In the genomic region with DNA sequence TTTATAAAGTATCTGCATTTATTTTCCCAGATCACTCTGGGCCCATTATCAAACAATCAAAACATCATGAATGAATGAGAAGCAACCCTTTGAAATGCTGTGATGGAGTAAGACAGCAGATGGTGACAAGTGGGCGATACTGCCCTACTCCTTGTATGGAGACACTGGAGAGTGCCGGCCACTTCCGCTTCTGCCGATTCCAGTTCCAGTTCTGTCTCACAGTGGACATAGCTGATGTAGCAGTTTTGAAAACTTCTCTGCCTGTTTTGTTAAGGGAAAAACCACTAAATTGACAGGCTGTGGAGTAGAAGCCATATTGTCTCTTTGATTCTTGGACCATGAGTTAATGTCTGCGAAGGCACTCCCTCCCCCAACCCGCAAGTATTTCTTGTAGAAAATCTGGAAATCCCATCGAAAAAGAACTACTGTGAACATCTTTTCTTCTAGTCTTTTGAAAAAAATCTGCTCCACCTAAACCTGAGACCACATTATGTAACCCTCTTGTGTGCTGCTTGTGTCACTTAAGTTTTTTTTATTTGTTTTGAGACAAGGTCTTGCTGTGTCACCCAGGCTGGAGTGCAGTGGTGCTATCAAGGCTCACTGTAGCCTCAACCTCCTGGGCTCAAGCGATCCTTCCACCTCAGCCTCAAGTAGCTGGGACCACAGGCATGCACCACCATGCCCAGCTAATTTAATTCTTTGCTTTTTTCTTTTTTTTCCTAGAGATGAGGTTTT, we compare ENCODE assay signal across 1 cellular context.
TF ChIP-seq lines count a peak whose summit lies in the region.

No MANE protein-coding gene starts in this region.

TF ChIP-seq in endothelial cell of umbilical vein, 7 proteins besides CTCF, POLR2A, EP300 and RAD21 (continued from another document):
- no peak for TF ChIP-seq POLR2AphosphoS5 (IDR thresholded peaks at IDR 0.05; ENCODE audit: insufficient read depth, low read depth, low read length)
- TF ChIP-seq EZH2 (IDR thresholded peaks at IDR 0.05; ENCODE audit: borderline replicate concordance, low read depth, low read length, severe bottlenecking): no peak
- TF ChIP-seq MYC (IDR thresholded peaks at IDR 0.05; ENCODE audit: low read depth, low read length): no peak
